ENCODE assay signal across 34 cellular contexts in the genomic region with DNA sequence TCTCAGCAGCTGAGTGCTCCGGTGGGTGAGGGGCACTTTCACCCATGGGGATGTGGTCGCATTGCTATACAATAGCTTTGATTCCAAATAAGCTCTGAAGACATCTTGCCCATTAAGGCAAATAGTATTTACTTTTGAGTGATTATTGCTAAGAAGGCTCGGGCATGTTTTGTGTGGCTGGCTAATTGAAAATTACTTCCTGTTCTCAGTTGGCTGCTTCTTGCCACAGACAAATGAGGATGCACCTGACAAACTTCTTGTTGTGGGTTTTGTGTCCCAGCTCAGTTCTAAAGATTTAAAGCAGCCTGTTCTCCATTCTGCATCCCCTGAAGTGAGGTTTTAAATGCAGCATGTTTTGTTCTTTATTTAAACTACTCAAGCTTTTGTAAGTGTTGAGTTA.
DNase-seq lines count a peak whose midpoint lies in the region; ATAC-seq, FAIRE-seq and TF ChIP-seq lines count a peak whose summit lies in the region.
"Had no signal": no experiment of that assay in that cellular context is flagged by ENCODE, and none has a peak within 500 bp of the region (broad histone marks: within the 10 kb centered on the region; RNA-seq: fewer than 3 reads in every experiment).

No MANE protein-coding gene starts in this region.

- H3K4me3 ChIP-seq in Karpas-422 (ENCODE audit: low read length) (no peak overlapping the region), GM12878 (no peak overlapping the region)
- H3K4me3 ChIP-seq: body of pancreas, SJCRH30, smooth muscle cell, suprapubic skin had no signal

- no peaks in the 10 kb centered on the region for H3K9me3 ChIP-seq in Karpas-422 (ENCODE audit: low read length)
- no peaks in the 10 kb centered on the region for H3K9me3 ChIP-seq in GM12878 (replicated peaks; ENCODE audit: control insufficient read depth, insufficient read depth, low read length)
- H3K9me3 ChIP-seq: body of pancreas, SJCRH30, suprapubic skin had no signal

- peaks cover 4% of the 10 kb centered on the region for H3K9me3 Mint-ChIP-seq in Calu3 (ENCODE audit: low read depth, unreplicated experiment)

- H3K9me2 ChIP-seq in Karpas-422 (replicated peaks; ENCODE audit: insufficient read depth, low read length): no peaks in the 10 kb centered on the region

- H3K36me3 Mint-ChIP-seq in Calu3 (ENCODE audit: insufficient read depth, unreplicated experiment): no peaks in the 10 kb centered on the region
- H3K36me3 Mint-ChIP-seq: activated naive CD4-positive, alpha-beta T cell treated with anti-CD3 and anti-CD28 coated beads, Interleukin-2, amount 10 ng/mL, durations not matched to agents 7 days and 5 days had no signal

- POLR2A ChIA-PET in GM12878 (lab: Charles Lee): interaction anchor here (1.1 kb wide), 1 partner anchor 42 kb away, joined by 3 read pairs; no protein-coding TSS in a partner anchor

- H3K9ac ChIP-seq in Karpas-422 (ENCODE audit: low read length) (no peak overlapping the region), GM12878 (ENCODE audit: control insufficient read depth, insufficient read depth, low read length) (no peak overlapping the region)

- H3K4me2 ChIP-seq in Karpas-422 (ENCODE audit: low read depth, low read length, poor library complexity, severe bottlenecking) (no peak overlapping the region), GM12878 (ENCODE audit: control insufficient read depth, insufficient read depth) (no peak overlapping the region)
- H3K4me2 ChIP-seq: smooth muscle cell had no signal

- CTCF ChIA-PET in GM12878 (lab: Yijun Ruan, JAX): interaction anchor here (1.1 kb wide), 2 partner anchors 31 to 214 kb away, joined by 3 read pairs; no protein-coding TSS in a partner anchor
- CTCF ChIA-PET in Calu3 (lab: Charles Lee): no interaction called here

- H3K79me2 ChIP-seq in Karpas-422 (ENCODE audit: low read length) (no peaks in the 10 kb centered on the region), GM12878 (ENCODE audit: control insufficient read depth, insufficient read depth, low read length) (no peaks in the 10 kb centered on the region)

- TF ChIP-seq CTCF in GM12878 (IDR thresholded peaks at IDR 0.05 in 2 of 3, conservative IDR thresholded peaks at IDR 0.05 in 1 of 3; ENCODE audit: control insufficient read depth in 2 of 3, extremely low read depth in 1 of 3, insufficient read depth in 1 of 3, low read depth in 3 of 3, low read length in 3 of 3) (no peak), Calu3 (IDR thresholded peaks at IDR 0.05; ENCODE audit: unreplicated experiment) (no peak)

- intact Hi-C loops in GM12878 (cut with micrococcal nuclease; ENCODE audit: unreplicated experiment) (no loop called here), Calu3 (cut with micrococcal nuclease; ENCODE audit: unreplicated experiment) (no loop called here), left ventricle myocardium superior (cut with micrococcal nuclease) (no loop called here)

- FAIRE-seq in GM12878 (lab: Jason Lieb, UNC): no peak
- FAIRE-seq: GM19239 had no signal

- H3K4me1 Mint-ChIP-seq in Calu3 (ENCODE audit: low read depth, unreplicated experiment): no peaks in the 10 kb centered on the region
- H3K4me1 Mint-ChIP-seq: activated naive CD4-positive, alpha-beta T cell treated with anti-CD3 and anti-CD28 coated beads, Interleukin-2, amount 10 ng/mL, durations not matched to agents 7 days and 5 days; CD8-positive, alpha-beta memory T cell; central memory CD8-positive, alpha-beta T cell had no signal

- peak; percentile 47; the same call in 2 of the 3 replicates for ATAC-seq in GM12878
- no peak for ATAC-seq in left ventricle myocardium superior
- ATAC-seq: activated T-helper 17 cell treated with anti-CD3 and anti-CD28 coated beads, Interleukin-2, amount 50 U/mL, for 72 hours; body of pancreas; effector memory CD8-positive, alpha-beta T cell; left colon; right cardiac atrium had no signal

- TF ChIP-seq EP300 in GM12878 (IDR thresholded peaks at IDR 0.05; ENCODE audit: borderline replicate concordance in 1 of 2, control insufficient read depth in 1 of 2, low read depth in 2 of 2, low read length in 2 of 2): no peak

- DNase-seq in SKM-1 treated with dmso at 0.1 percent for 144 hours (lab: John Stamatoyannopoulos, UW; ENCODE audit: unreplicated experiment) (peak; percentile 16), SKM-1 (lab: John Stamatoyannopoulos, UW; ENCODE audit: unreplicated experiment) (no peak), Karpas-422 (peak; percentile 59), GM12878 (ENCODE audit: low read depth, low spot score) (no peak), Calu3 (no peak), CD1c-positive myeloid dendritic cell (ENCODE audit: extremely low spot score) (no peak), ACHN (no peak), left ventricle myocardium superior (no peak)
- DNase-seq: activated CD4-positive, alpha-beta T cell treated with anti-CD3 and anti-CD28 coated beads for 4 hours; activated naive CD4-positive, alpha-beta T cell treated with anti-CD3 and anti-CD28 coated beads, Interleukin-2, amount 10 ng/mL, durations not matched to agents 7 days and 5 days; AML-193; body of pancreas; CD8-positive, alpha-beta memory T cell; DMS153; effector memory CD8-positive, alpha-beta T cell; erythroblast; glutamatergic neuron; H7; left colon; NCI-H1417; NCI-H2081; NCI-H345; NCI-H69; posterior cingulate gyrus; right cardiac atrium; SJCRH30; stimulated activated naive CD4-positive, alpha-beta T cell; T1000; WERI-Rb-1 had no signal

- no peak overlapping the region for H2AFZ ChIP-seq in Karpas-422 (ENCODE audit: low read length)
- H2AFZ ChIP-seq in GM12878 (ENCODE audit: control insufficient read depth, low read depth, low read length): no peak overlapping the region

- no peak overlapping the region for H3K4me3 Mint-ChIP-seq in Calu3 (ENCODE audit: low read depth, unreplicated experiment)
- H3K4me3 Mint-ChIP-seq: activated naive CD4-positive, alpha-beta T cell treated with anti-CD3 and anti-CD28 coated beads, Interleukin-2, amount 10 ng/mL, durations not matched to agents 7 days and 5 days; activated T-helper 17 cell treated with anti-CD3 and anti-CD28 coated beads, Interleukin-2, amount 50 U/mL, for 72 hours; CD8-positive, alpha-beta memory T cell; central memory CD8-positive, alpha-beta T cell; effector memory CD8-positive, alpha-beta T cell had no signal

- no peak overlapping the region for H3K27ac Mint-ChIP-seq in Calu3 (ENCODE audit: unreplicated experiment)
- H3K27ac Mint-ChIP-seq: activated naive CD4-positive, alpha-beta T cell treated with anti-CD3 and anti-CD28 coated beads, Interleukin-2, amount 10 ng/mL, durations not matched to agents 7 days and 5 days; activated T-helper 17 cell treated with anti-CD3 and anti-CD28 coated beads, Interleukin-2, amount 50 U/mL, for 72 hours; effector memory CD8-positive, alpha-beta T cell had no signal

- H3K4me1 ChIP-seq in Karpas-422 (ENCODE audit: low read length): peaks cover 13% of the 10 kb centered on the region
- H3K4me1 ChIP-seq in GM12878 (ENCODE audit: control insufficient read depth, insufficient read depth, low read length): no peaks in the 10 kb centered on the region
- H3K4me1 ChIP-seq: body of pancreas, suprapubic skin had no signal

- H3K36me3 ChIP-seq in Karpas-422 (ENCODE audit: insufficient read depth, low read length) (no peaks in the 10 kb centered on the region), GM12878 (ENCODE audit: control insufficient read depth in 2 of 2, insufficient read depth in 2 of 2, low read length in 1 of 2) (no peaks in the 10 kb centered on the region)
- H3K36me3 ChIP-seq: SJCRH30, suprapubic skin, WERI-Rb-1 had no signal

- H3K27me3 ChIP-seq in Karpas-422 (ENCODE audit: low read length) (no peaks in the 10 kb centered on the region), GM12878 (replicated peaks in 1 of 2; ENCODE audit: control insufficient read depth in 2 of 2, insufficient read depth in 2 of 2, low read length in 1 of 2) (no peaks in the 10 kb centered on the region)
- H3K27me3 ChIP-seq: body of pancreas, SJCRH30, suprapubic skin had no signal

- peaks cover 15% of the 10 kb centered on the region for H3K27me3 Mint-ChIP-seq in Calu3 (ENCODE audit: unreplicated experiment)
- H3K27me3 Mint-ChIP-seq: activated naive CD4-positive, alpha-beta T cell treated with anti-CD3 and anti-CD28 coated beads, Interleukin-2, amount 10 ng/mL, durations not matched to agents 7 days and 5 days; central memory CD8-positive, alpha-beta T cell had no signal

- WGBS in GM12878 (ENCODE audit: insufficient coverage, insufficient replicate concordance, low lambda C conversion rate, missing lambda C conversion rate): 0% methylated on average over 3 of the region's 3 CpGs

- H4K20me1 ChIP-seq in Karpas-422 (ENCODE audit: insufficient read depth, low read depth, low read length) (no peaks in the 10 kb centered on the region), GM12878 (ENCODE audit: control insufficient read depth, insufficient read depth) (no peaks in the 10 kb centered on the region)

- in situ Hi-C loops in GM12878 (cut with MboI) (no loop called here), ACHN (cut with HindIII; ENCODE audit: low pct_ligation_motif_present, low pct_unique_long_range_greater_than_20kb, low sequenced_read_pairs) (no loop called here)

- BruUV-seq in GM12878 (replicated peaks; lab: Mats Ljungman, UMichigan) (no TSS peak), Calu3 (replicated peaks; lab: Mats Ljungman, UMichigan) (no TSS peak)

- RAD21 ChIA-PET in GM12878 (lab: Charles Lee; ENCODE audit: unreplicated experiment): no interaction called here

- TF ChIP-seq POLR2A in GM12878 (IDR thresholded peaks at IDR 0.05; ENCODE audit: low read depth, low read length): no peak

- no peak overlapping the region for H3K27ac ChIP-seq in Karpas-422 (ENCODE audit: low read length)
- no peak overlapping the region for H3K27ac ChIP-seq in GM12878 (ENCODE audit: control insufficient read depth, insufficient read depth)
- H3K27ac ChIP-seq: body of pancreas, SJCRH30, suprapubic skin, WERI-Rb-1 had no signal

- SMC1A ChIA-PET in GM12878 (lab: Charles Lee; ENCODE audit: uncharacterized antibody, unreplicated experiment): no interaction called here

- no peak for TF ChIP-seq RAD21 in GM12878 (IDR thresholded peaks at IDR 0.05; ENCODE audit: insufficient read depth, low read depth, low read length)

TF ChIP-seq in GM12878, 131 proteins besides CTCF, POLR2A, EP300 and RAD21 (continues in another document):
- TF ChIP-seq ZNF217 (IDR thresholded peaks at IDR 0.05) (no peak), CBX5 (IDR thresholded peaks at IDR 0.05; ENCODE audit: low read depth) (no peak), FOXM1 (IDR thresholded peaks at IDR 0.05; ENCODE audit: low read depth, low read length) (no peak)

Comparison
In these comparisons a context has a peak if more than half of its experiments do, and no peak if none do; other contexts are left out.
1. DNase-seq: peak in SKM-1 treated with dmso at 0.1 percent for 144 hours (single experiment) and Karpas-422 (single experiment); none in SKM-1 (single experiment), GM12878 (single experiment), Calu3 (single experiment), CD1c-positive myeloid dendritic cell (single experiment), ACHN (single experiment) and left ventricle myocardium superior (single experiment).